In the genomic region with DNA sequence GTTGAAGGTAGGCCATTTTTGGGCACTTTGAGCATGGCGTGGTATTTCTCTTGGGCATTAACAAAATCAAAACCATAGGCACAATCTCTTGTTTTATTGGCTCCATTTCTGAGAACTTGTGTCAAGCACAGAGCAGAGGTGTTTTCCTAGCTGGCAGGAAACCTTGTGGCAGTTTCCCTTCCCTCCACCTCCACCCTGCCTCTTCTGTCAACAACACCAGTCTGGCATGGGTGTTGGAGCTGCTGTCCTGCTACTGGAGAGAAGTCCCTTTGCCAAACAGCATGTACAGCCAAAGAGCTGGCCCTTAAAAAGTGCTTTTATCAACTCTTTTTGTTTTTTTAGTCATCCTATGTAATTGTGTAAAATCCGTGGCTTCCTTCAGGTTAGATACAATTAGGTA, we compare ENCODE assay signal across 1 cellular context.
TF ChIP-seq lines count a peak whose summit lies in the region.

No MANE protein-coding gene starts in this region.

TF ChIP-seq in HepG2, 621 proteins besides CTCF, POLR2A, EP300 and RAD21:
- TF ChIP-seq, protein P1, sequence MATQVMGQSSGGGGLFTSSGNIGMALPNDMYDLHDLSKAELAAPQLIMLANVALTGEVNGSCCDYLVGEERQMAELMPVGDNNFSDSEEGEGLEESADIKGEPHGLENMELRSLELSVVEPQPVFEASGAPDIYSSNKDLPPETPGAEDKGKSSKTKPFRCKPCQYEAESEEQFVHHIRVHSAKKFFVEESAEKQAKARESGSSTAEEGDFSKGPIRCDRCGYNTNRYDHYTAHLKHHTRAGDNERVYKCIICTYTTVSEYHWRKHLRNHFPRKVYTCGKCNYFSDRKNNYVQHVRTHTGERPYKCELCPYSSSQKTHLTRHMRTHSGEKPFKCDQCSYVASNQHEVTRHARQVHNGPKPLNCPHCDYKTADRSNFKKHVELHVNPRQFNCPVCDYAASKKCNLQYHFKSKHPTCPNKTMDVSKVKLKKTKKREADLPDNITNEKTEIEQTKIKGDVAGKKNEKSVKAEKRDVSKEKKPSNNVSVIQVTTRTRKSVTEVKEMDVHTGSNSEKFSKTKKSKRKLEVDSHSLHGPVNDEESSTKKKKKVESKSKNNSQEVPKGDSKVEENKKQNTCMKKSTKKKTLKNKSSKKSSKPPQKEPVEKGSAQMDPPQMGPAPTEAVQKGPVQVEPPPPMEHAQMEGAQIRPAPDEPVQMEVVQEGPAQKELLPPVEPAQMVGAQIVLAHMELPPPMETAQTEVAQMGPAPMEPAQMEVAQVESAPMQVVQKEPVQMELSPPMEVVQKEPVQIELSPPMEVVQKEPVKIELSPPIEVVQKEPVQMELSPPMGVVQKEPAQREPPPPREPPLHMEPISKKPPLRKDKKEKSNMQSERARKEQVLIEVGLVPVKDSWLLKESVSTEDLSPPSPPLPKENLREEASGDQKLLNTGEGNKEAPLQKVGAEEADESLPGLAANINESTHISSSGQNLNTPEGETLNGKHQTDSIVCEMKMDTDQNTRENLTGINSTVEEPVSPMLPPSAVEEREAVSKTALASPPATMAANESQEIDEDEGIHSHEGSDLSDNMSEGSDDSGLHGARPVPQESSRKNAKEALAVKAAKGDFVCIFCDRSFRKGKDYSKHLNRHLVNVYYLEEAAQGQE (IDR thresholded peaks at IDR 0.05; ENCODE audit: borderline replicate concordance in 1 of 2, low read depth in 1 of 2, low read length in 2 of 2), result no peak
- TF ChIP-seq CC2D1A (CRISPR knock-in tag; IDR thresholded peaks at IDR 0.05), result no peak
- TF ChIP-seq, protein P2, sequence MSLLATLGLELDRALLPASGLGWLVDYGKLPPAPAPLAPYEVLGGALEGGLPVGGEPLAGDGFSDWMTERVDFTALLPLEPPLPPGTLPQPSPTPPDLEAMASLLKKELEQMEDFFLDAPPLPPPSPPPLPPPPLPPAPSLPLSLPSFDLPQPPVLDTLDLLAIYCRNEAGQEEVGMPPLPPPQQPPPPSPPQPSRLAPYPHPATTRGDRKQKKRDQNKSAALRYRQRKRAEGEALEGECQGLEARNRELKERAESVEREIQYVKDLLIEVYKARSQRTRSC (CRISPR knock-in tag; IDR thresholded peaks at IDR 0.05; ENCODE audit: low read depth), result no peak
- no peak for TF ChIP-seq ZNF775 (CRISPR knock-in tag; IDR thresholded peaks at IDR 0.05; ENCODE audit: borderline replicate concordance)
- TF ChIP-seq MXI1 (IDR thresholded peaks at IDR 0.05; ENCODE audit: borderline replicate concordance, low read depth, low read length), result no peak
- TF ChIP-seq, protein P3, sequence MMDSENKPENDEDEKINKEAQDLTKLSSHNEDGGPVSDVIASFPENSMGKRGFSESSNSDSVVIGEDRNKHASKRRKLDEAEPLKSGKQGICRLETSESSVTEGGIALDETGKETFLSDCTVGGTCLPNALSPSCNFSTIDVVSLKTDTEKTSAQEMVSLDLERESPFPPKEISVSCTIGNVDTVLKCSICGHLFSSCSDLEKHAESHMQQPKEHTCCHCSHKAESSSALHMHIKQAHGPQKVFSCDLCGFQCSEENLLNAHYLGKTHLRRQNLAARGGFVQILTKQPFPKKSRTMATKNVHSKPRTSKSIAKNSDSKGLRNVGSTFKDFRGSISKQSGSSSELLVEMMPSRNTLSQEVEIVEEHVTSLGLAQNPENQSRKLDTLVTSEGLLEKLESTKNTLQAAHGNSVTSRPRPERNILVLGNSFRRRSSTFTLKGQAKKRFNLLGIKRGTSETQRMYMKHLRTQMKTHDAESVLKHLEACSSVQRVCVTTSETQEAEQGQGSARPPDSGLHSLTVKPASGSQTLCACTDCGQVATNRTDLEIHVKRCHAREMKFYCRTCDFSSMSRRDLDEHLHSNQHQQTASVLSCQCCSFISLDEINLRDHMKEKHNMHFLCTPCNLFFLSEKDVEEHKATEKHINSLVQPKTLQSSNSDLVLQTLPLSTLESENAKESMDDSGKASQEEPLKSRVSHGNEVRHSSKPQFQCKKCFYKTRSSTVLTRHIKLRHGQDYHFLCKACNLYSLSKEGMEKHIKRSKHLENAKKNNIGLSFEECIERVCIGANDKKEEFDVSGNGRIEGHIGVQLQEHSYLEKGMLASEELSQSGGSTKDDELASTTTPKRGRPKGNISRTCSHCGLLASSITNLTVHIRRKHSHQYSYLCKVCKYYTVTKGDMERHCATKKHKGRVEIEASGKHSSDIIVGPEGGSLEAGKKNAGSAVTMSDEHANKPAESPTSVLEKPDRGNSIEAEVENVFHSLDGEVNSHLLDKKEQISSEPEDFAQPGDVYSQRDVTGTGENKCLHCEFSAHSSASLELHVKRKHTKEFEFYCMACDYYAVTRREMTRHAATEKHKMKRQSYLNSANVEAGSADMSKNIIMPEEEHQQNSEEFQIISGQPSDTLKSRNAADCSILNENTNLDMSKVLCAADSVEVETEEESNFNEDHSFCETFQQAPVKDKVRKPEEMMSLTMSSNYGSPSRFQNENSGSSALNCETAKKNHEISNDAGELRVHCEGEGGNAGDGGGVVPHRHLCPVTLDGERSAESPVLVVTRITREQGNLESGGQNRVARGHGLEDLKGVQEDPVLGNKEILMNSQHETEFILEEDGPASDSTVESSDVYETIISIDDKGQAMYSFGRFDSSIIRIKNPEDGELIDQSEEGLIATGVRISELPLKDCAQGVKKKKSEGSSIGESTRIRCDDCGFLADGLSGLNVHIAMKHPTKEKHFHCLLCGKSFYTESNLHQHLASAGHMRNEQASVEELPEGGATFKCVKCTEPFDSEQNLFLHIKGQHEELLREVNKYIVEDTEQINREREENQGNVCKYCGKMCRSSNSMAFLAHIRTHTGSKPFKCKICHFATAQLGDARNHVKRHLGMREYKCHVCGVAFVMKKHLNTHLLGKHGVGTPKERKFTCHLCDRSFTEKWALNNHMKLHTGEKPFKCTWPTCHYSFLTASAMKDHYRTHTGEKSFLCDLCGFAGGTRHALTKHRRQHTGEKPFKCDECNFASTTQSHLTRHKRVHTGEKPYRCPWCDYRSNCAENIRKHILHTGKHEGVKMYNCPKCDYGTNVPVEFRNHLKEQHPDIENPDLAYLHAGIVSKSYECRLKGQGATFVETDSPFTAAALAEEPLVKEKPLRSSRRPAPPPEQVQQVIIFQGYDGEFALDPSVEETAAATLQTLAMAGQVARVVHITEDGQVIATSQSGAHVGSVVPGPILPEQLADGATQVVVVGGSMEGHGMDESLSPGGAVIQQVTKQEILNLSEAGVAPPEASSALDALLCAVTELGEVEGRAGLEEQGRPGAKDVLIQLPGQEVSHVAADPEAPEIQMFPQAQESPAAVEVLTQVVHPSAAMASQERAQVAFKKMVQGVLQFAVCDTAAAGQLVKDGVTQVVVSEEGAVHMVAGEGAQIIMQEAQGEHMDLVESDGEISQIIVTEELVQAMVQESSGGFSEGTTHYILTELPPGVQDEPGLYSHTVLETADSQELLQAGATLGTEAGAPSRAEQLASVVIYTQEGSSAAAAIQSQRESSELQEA (CRISPR knock-in tag; IDR thresholded peaks at IDR 0.05; ENCODE audit: not compliant biosample characterization), result no peak
- TF ChIP-seq ELF1 (CRISPR knock-in tag; IDR thresholded peaks at IDR 0.05), result no peak
- TF ChIP-seq LCORL (IDR thresholded peaks at IDR 0.05), result no peak
- no peak for TF ChIP-seq LCORL (CRISPR knock-in tag; IDR thresholded peaks at IDR 0.05)
- TF ChIP-seq MYC (CRISPR knock-in tag; IDR thresholded peaks at IDR 0.05; ENCODE audit: borderline replicate concordance), result no peak
- no peak for TF ChIP-seq ZNF484 (CRISPR knock-in tag; IDR thresholded peaks at IDR 0.05; ENCODE audit: borderline replicate concordance, low read depth)
- no peak for TF ChIP-seq HHEX (CRISPR knock-in tag; IDR thresholded peaks at IDR 0.05)
- TF ChIP-seq, protein P4, sequence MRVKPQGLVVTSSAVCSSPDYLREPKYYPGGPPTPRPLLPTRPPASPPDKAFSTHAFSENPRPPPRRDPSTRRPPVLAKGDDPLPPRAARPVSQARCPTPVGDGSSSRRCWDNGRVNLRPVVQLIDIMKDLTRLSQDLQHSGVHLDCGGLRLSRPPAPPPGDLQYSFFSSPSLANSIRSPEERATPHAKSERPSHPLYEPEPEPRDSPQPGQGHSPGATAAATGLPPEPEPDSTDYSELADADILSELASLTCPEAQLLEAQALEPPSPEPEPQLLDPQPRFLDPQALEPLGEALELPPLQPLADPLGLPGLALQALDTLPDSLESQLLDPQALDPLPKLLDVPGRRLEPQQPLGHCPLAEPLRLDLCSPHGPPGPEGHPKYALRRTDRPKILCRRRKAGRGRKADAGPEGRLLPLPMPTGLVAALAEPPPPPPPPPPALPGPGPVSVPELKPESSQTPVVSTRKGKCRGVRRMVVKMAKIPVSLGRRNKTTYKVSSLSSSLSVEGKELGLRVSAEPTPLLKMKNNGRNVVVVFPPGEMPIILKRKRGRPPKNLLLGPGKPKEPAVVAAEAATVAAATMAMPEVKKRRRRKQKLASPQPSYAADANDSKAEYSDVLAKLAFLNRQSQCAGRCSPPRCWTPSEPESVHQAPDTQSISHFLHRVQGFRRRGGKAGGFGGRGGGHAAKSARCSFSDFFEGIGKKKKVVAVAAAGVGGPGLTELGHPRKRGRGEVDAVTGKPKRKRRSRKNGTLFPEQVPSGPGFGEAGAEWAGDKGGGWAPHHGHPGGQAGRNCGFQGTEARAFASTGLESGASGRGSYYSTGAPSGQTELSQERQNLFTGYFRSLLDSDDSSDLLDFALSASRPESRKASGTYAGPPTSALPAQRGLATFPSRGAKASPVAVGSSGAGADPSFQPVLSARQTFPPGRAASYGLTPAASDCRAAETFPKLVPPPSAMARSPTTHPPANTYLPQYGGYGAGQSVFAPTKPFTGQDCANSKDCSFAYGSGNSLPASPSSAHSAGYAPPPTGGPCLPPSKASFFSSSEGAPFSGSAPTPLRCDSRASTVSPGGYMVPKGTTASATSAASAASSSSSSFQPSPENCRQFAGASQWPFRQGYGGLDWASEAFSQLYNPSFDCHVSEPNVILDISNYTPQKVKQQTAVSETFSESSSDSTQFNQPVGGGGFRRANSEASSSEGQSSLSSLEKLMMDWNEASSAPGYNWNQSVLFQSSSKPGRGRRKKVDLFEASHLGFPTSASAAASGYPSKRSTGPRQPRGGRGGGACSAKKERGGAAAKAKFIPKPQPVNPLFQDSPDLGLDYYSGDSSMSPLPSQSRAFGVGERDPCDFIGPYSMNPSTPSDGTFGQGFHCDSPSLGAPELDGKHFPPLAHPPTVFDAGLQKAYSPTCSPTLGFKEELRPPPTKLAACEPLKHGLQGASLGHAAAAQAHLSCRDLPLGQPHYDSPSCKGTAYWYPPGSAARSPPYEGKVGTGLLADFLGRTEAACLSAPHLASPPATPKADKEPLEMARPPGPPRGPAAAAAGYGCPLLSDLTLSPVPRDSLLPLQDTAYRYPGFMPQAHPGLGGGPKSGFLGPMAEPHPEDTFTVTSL (CRISPR knock-in tag; IDR thresholded peaks at IDR 0.05; ENCODE audit: borderline replicate concordance), result no peak
- TF ChIP-seq, protein P5, sequence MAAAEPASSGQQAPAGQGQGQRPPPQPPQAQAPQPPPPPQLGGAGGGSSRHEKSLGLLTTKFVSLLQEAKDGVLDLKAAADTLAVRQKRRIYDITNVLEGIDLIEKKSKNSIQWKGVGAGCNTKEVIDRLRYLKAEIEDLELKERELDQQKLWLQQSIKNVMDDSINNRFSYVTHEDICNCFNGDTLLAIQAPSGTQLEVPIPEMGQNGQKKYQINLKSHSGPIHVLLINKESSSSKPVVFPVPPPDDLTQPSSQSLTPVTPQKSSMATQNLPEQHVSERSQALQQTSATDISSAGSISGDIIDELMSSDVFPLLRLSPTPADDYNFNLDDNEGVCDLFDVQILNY (CRISPR knock-in tag; conservative IDR thresholded peaks at IDR 0.05), result no peak
- TF ChIP-seq ZNF678 (CRISPR knock-in tag; IDR thresholded peaks at IDR 0.05), result no peak
- TF ChIP-seq SNRNP70 (IDR thresholded peaks at IDR 0.05; ENCODE audit: low read depth, low read length), result no peak
- TF ChIP-seq GZF1 (CRISPR knock-in tag; IDR thresholded peaks at IDR 0.05), result no peak
- TF ChIP-seq MZF1 (CRISPR knock-in tag; IDR thresholded peaks at IDR 0.05; ENCODE audit: borderline replicate concordance), result no peak
